In the genomic region with DNA sequence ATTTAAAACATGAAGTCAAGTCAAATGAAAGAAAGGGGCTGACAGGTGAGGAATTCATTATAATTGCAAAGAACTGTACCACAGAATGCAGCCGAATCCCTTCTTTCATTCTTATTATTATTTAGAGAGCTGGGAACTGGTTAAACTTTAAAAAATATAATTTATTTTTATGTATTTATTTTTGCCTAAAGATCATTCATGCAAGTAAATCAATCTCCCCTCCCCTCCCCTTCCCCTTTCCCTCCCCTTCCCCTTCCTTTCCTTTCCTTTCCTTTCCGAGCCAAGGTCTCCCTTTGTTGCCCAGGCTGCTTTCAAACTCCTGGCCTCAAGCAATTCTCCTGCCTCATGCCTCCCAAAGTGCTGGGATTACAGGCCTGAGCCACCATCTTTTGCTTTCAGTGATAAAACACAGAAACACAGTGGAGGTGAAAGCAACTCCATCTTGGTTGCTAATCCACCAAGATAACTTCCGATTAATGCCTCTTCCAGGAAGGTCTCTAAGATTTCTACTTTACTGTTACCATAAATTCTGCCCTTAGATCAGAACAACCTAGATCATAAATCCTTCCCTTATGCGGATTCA, we compare ENCODE assay signal across 8 cellular contexts. TPM values are rescaled to one million over a fixed set of nuclear protein-coding genes. Genes with fewer than 3 reads are reported as not detected.
DNase-seq lines count a peak whose midpoint lies in the region; ATAC-seq and TF ChIP-seq lines count a peak whose summit lies in the region.

No MANE protein-coding gene starts in this region.

- no peak for TF ChIP-seq RAD21 in liver (IDR thresholded peaks at IDR 0.05)

- no peak for DNase-seq in activated CD4-positive, alpha-beta T cell treated with anti-CD3 and anti-CD28 coated beads, Interleukin-2, amount 10 ng/mL, durations not matched to agents 24 days and 14 days
- DNase-seq in activated CD4-positive, alpha-beta T cell treated with anti-CD3 and anti-CD28 coated beads for 1 hour = no peak
- DNase-seq in suprapubic skin (ENCODE audit: low spot score in 2 of 2) (peak in 1 of 2 donors; percentile 9), superior temporal gyrus (ENCODE audit: extremely low spot score) (no peak), SKM-1 treated with dmso at 0.1 percent for 144 hours (lab: John Stamatoyannopoulos, UW; ENCODE audit: unreplicated experiment) (no peak)

- peak overlapping the region; percentile 100 for H3K27ac Mint-ChIP-seq in activated CD4-positive, alpha-beta T cell treated with anti-CD3 and anti-CD28 coated beads, Interleukin-2, amount 10 ng/mL, durations not matched to agents 24 days and 14 days
- H3K27ac Mint-ChIP-seq in activated T-helper 17 cell treated with anti-CD3 and anti-CD28 coated beads, Interleukin-2, amount 50 U/mL, for 72 hours = peak overlapping the region; percentile 100

- no peak for TF ChIP-seq POLR2A in suprapubic skin (IDR thresholded peaks at IDR 0.05)

- H3K9me3 ChIP-seq in liver (ENCODE audit: control insufficient read depth in 4 of 4, low read length in 3 of 4) (no peaks in the 10 kb centered on the region), suprapubic skin (no peaks in the 10 kb centered on the region)

- H3K4me1 ChIP-seq in liver (ENCODE audit: control insufficient read depth in 4 of 4, insufficient read depth in 4 of 4, low read length in 3 of 4) (peaks cover 3 to 22% (median 6%) of the 10 kb centered on the region in 4 donors), suprapubic skin (peaks cover 77% of the 10 kb centered on the region)

- 87% methylated on average over 4 of the region's 4 CpGs for WGBS in liver
- WGBS in suprapubic skin = 82% methylated on average over 4 of the region's 4 CpGs

- peak overlapping the region; percentile 90 for H3K4me3 Mint-ChIP-seq in activated CD4-positive, alpha-beta T cell treated with anti-CD3 and anti-CD28 coated beads, Interleukin-2, amount 10 ng/mL, durations not matched to agents 24 days and 14 days
- peak overlapping the region; percentile 96 for H3K4me3 Mint-ChIP-seq in activated T-helper 17 cell treated with anti-CD3 and anti-CD28 coated beads, Interleukin-2, amount 50 U/mL, for 72 hours

- no peak for ATAC-seq in activated T-helper 17 cell treated with anti-CD3 and anti-CD28 coated beads, Interleukin-2, amount 50 U/mL, for 72 hours (replicated peaks)
- no peak for ATAC-seq in SK-N-SH treated with all-trans-retinoic acid at 6 μM for 48 hours

- intact Hi-C loops in activated CD4-positive, alpha-beta T cell treated with anti-CD3 and anti-CD28 coated beads, Interleukin-2, amount 10 ng/mL, durations not matched to agents 24 days and 14 days (cut with micrococcal nuclease) = loop anchor here (2.0 to 10.0 kb wide), 3 partner anchors 18 to 1206 kb away; a partner anchor contains a TSS

- no peaks in the 10 kb centered on the region for H3K9me3 Mint-ChIP-seq in activated CD4-positive, alpha-beta T cell treated with anti-CD3 and anti-CD28 coated beads, Interleukin-2, amount 10 ng/mL, durations not matched to agents 24 days and 14 days
- H3K9me3 Mint-ChIP-seq in activated T-helper 17 cell treated with anti-CD3 and anti-CD28 coated beads, Interleukin-2, amount 50 U/mL, for 72 hours = no peaks in the 10 kb centered on the region

- H3K27ac ChIP-seq in liver (ENCODE audit: low read depth in 1 of 2, low read length in 2 of 2) (peak overlapping the region; percentile 58 to 73), suprapubic skin (peak overlapping the region; percentile 100)

- H3K27me3 ChIP-seq in liver (ENCODE audit: control insufficient read depth in 4 of 4, insufficient read depth in 4 of 4, low read length in 3 of 4) (no peaks in the 10 kb centered on the region), suprapubic skin (no peaks in the 10 kb centered on the region)

- H3K4me1 Mint-ChIP-seq in activated CD4-positive, alpha-beta T cell treated with anti-CD3 and anti-CD28 coated beads, Interleukin-2, amount 10 ng/mL, durations not matched to agents 24 days and 14 days = peaks cover 57% of the 10 kb centered on the region
- peaks cover 42% of the 10 kb centered on the region for H3K4me1 Mint-ChIP-seq in activated T-helper 17 cell treated with anti-CD3 and anti-CD28 coated beads, Interleukin-2, amount 50 U/mL, for 72 hours

- H3K27me3 Mint-ChIP-seq in activated CD4-positive, alpha-beta T cell treated with anti-CD3 and anti-CD28 coated beads, Interleukin-2, amount 10 ng/mL, durations not matched to agents 24 days and 14 days = peaks cover 2% of the 10 kb centered on the region
- no peaks in the 10 kb centered on the region for H3K27me3 Mint-ChIP-seq in activated T-helper 17 cell treated with anti-CD3 and anti-CD28 coated beads, Interleukin-2, amount 50 U/mL, for 72 hours

- H3K36me3 ChIP-seq in liver (ENCODE audit: control insufficient read depth in 4 of 4, insufficient read depth in 3 of 4, low read depth in 1 of 4, low read length in 3 of 4) (no peaks in the 10 kb centered on the region), suprapubic skin (no peaks in the 10 kb centered on the region)

- no peak for TF ChIP-seq CTCF in liver (IDR thresholded peaks at IDR 0.05; ENCODE audit: low read depth, low read length, missing input control)
- TF ChIP-seq CTCF in suprapubic skin (IDR thresholded peaks at IDR 0.05) = no peak

- H3K4me3 ChIP-seq in liver (ENCODE audit: low read depth in 1 of 3, low read length in 3 of 3) = no peak overlapping the region
- no peak overlapping the region for H3K4me3 ChIP-seq in suprapubic skin

- peaks cover 4% of the 10 kb centered on the region for H3K36me3 Mint-ChIP-seq in activated CD4-positive, alpha-beta T cell treated with anti-CD3 and anti-CD28 coated beads, Interleukin-2, amount 10 ng/mL, durations not matched to agents 24 days and 14 days (ENCODE audit: low read depth)
- peaks cover 61% of the 10 kb centered on the region for H3K36me3 Mint-ChIP-seq in activated T-helper 17 cell treated with anti-CD3 and anti-CD28 coated beads, Interleukin-2, amount 50 U/mL, for 72 hours (ENCODE audit: low read depth)

- H3K9ac ChIP-seq in liver (ENCODE audit: low read depth in 1 of 2, low read length in 2 of 2) = peak overlapping the region in 1 of 2 donors; percentile 41

- TF ChIP-seq EP300 in suprapubic skin (IDR thresholded peaks at IDR 0.05) = no peak

TF ChIP-seq in liver, 16 proteins besides CTCF, POLR2A, EP300 and RAD21 (continues in another document):
- TF ChIP-seq FOXA2 (IDR thresholded peaks at IDR 0.05) = no peak

TF ChIP-seq in SK-N-SH treated with all-trans-retinoic acid at 6 μM for 48 hours, 23 proteins besides CTCF, POLR2A, EP300 and RAD21 (continues in another document):
- no peak for TF ChIP-seq ZFP30 (CRISPR knock-in tag; IDR thresholded peaks at IDR 0.05)
- TF ChIP-seq, protein P1, sequence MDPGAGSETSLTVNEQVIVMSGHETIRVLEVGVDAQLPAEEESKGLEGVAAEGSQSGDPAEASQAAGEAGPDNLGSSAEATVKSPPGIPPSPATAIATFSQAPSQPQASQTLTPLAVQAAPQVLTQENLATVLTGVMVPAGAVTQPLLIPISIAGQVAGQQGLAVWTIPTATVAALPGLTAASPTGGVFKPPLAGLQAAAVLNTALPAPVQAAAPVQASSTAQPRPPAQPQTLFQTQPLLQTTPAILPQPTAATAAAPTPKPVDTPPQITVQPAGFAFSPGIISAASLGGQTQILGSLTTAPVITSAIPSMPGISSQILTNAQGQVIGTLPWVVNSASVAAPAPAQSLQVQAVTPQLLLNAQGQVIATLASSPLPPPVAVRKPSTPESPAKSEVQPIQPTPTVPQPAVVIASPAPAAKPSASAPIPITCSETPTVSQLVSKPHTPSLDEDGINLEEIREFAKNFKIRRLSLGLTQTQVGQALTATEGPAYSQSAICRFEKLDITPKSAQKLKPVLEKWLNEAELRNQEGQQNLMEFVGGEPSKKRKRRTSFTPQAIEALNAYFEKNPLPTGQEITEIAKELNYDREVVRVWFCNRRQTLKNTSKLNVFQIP (CRISPR knock-in tag; IDR thresholded peaks at IDR 0.05; ENCODE audit: borderline replicate concordance, low read depth) = no peak
- TF ChIP-seq ZFP3 (CRISPR knock-in tag; IDR thresholded peaks at IDR 0.05) = no peak
- TF ChIP-seq, protein P2, sequence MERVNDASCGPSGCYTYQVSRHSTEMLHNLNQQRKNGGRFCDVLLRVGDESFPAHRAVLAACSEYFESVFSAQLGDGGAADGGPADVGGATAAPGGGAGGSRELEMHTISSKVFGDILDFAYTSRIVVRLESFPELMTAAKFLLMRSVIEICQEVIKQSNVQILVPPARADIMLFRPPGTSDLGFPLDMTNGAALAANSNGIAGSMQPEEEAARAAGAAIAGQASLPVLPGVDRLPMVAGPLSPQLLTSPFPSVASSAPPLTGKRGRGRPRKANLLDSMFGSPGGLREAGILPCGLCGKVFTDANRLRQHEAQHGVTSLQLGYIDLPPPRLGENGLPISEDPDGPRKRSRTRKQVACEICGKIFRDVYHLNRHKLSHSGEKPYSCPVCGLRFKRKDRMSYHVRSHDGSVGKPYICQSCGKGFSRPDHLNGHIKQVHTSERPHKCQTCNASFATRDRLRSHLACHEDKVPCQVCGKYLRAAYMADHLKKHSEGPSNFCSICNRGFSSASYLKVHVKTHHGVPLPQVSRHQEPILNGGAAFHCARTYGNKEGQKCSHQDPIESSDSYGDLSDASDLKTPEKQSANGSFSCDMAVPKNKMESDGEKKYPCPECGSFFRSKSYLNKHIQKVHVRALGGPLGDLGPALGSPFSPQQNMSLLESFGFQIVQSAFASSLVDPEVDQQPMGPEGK (CRISPR knock-in tag; IDR thresholded peaks at IDR 0.05; ENCODE audit: borderline replicate concordance) = no peak
- no peak for TF ChIP-seq CSDC2 (CRISPR knock-in tag; IDR thresholded peaks at IDR 0.05)
- TF ChIP-seq ZC3H10 (CRISPR knock-in tag; IDR thresholded peaks at IDR 0.05) = no peak
- TF ChIP-seq ZNF8 (CRISPR knock-in tag; IDR thresholded peaks at IDR 0.05) = no peak
- TF ChIP-seq ARNTL (CRISPR knock-in tag; IDR thresholded peaks at IDR 0.05; ENCODE audit: borderline replicate concordance, low read depth) = no peak
- no peak for TF ChIP-seq TCF4 (CRISPR knock-in tag; IDR thresholded peaks at IDR 0.05; ENCODE audit: borderline replicate concordance)
- no peak for TF ChIP-seq GLIS3 (CRISPR knock-in tag; IDR thresholded peaks at IDR 0.05)
- no peak for TF ChIP-seq OSR1 (CRISPR knock-in tag; IDR thresholded peaks at IDR 0.05)
- TF ChIP-seq TOX (CRISPR knock-in tag; IDR thresholded peaks at IDR 0.05; ENCODE audit: borderline replicate concordance) = no peak

RNA-seq across cellular contexts. Expression of a gene that starts 6.0 kb away (rescaled TPM):
- 778 and 788 TPM in 2 replicates for total RNA-seq in activated CD4-positive, alpha-beta T cell treated with anti-CD3 and anti-CD28 coated beads, Interleukin-2, amount 10 ng/mL, durations not matched to agents 24 days and 14 days
- 1,000 to 10,000 TPM in 1 of 2 donors, 100 to 1,000 TPM in 1; 955 to 1,030 TPM for total RNA-seq in activated T-helper 17 cell treated with anti-CD3 and anti-CD28 coated beads, Interleukin-2, amount 50 U/mL, for 72 hours
- 100 to 1,000 TPM; 503 to 624 TPM for total RNA-seq in liver
- polyA plus RNA-seq in liver = 100 to 1,000 TPM; 385 to 434 TPM
- total RNA-seq in suprapubic skin = 1,000 to 10,000 TPM; 1,287 to 1,717 (median 1,373) TPM

RNA-seq across cellular contexts. Expression of a gene that starts 56.8 kb away (rescaled TPM):
- 23.8 and 25.6 TPM in 2 replicates for total RNA-seq in activated CD4-positive, alpha-beta T cell treated with anti-CD3 and anti-CD28 coated beads, Interleukin-2, amount 10 ng/mL, durations not matched to agents 24 days and 14 days
- 10 to 100 TPM; 17.9 to 20.9 TPM for total RNA-seq in activated T-helper 17 cell treated with anti-CD3 and anti-CD28 coated beads, Interleukin-2, amount 50 U/mL, for 72 hours
- total RNA-seq in liver (100 to 1,000 TPM in 1 of 2 donors, 10 to 100 TPM in 1; 85.3 to 169 TPM), suprapubic skin (10 to 100 TPM; 25.6 to 38.1 (median 29.0) TPM)
- polyA plus RNA-seq in liver = 100 to 1,000 TPM; 112 to 289 TPM
